ENCODE assay signal across 1 cellular context in the genomic region with DNA sequence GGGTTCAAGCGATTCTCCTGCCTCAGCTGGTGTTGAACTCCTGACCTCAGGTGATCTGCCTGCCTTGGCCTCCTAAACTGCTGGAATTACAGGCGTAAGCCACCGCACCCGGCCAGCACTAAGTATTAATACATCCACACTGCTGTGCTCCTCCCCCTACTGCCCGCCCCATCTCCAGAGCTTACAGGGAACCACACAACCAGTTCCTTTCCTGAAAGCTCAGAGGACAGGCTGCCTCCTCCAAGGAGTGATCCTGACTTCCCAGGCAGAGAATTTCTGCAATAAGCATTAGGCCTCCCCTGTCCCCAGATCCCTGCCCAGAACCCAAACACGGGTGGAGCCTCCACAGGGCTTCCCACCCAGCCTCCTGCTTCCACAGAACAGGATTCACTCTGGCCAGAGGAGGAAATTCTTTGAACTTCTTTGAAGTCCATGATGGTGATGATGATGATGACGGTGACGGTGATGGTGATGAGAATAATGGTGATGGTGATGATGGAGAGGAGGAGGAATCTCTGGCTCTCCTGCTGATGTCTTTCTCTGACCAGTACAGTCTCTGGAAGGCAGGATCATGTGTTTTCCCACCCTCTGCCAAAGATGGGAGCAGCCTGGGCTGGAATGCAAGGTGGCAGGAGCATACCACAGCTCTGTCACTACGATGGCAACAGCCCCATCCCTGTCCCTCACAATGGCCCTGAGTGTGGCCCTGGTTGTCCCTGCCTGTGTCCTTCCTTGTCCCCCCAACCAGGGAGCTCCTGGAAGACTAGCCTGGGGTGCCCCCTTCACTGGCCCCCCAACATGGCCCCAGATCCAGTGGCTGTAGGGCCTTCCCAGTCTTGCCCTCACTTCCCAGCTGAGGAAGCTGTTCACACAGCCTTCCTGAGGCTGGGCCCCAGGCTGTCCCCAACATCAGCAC.
A peak's percentile ranks its signal among the peaks of the same experiment; 100 is the strongest.
TF ChIP-seq lines count a peak whose summit lies in the region.

No MANE protein-coding gene starts in this region.

TF ChIP-seq in H1, 55 proteins besides CTCF, POLR2A, EP300 and RAD21:
- TF ChIP-seq POLR2AphosphoS5 (IDR thresholded peaks at IDR 0.05; ENCODE audit: low read depth, low read length) (peak; percentile 76), BRCA1 (IDR thresholded peaks at IDR 0.05; ENCODE audit: low read depth, low read length) (no peak)
